Comparison of ENCODE assay signal across 8 cellular contexts in the genomic region with DNA sequence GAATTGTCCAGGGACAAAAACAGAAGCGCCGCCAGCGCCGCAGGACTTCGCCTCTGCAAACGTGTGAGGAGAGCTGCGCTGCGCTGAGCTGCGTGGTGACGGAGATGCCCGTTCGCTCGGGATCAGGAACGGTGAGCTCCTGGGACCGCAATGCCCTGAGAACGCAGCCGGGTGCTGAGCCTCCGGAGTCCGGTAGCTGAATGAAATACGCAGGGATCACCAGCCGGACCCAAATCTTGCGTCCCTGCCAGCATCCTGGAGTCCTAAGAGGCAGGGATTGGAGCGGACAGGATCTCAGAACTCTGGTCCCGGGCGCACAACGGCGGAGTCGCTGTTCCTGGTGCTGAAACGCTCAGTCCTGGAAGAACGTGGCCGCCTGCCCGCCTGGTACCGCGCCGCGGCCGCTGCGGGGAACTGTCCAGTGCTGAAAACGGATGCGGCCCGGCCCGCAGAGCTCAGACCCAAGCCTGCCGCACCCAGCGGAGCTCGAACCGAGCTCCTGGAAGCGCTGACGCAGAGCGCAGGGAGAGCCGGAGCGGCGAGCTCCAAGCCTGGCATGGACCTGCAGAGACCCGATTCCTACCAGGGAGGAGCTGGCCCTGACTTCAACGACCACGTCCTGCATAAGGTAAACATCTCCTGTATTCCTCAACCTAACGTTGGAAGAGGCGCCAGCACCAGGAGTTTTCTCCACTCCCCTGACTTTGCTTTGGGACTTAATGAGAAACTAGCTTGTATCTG. TPM values are rescaled to one million over a fixed set of nuclear protein-coding genes. Genes with fewer than 3 reads are reported as not detected.
A peak's percentile ranks its signal among the peaks of the same experiment; 100 is the strongest.
DNase-seq lines count a peak whose midpoint lies in the region; ATAC-seq and TF ChIP-seq lines count a peak whose summit lies in the region.

No MANE protein-coding gene starts in this region.

- TF ChIP-seq CTCF in GM10248 (IDR thresholded peaks at IDR 0.05; ENCODE audit: control extremely low read depth, extremely low read depth, low read depth, missing control alignments) = no peak

- POLR2A ChIA-PET in GM10248 (lab: Yijun Ruan, JAX) = no interaction called here

- CTCF ChIA-PET in GM10248 (lab: Yijun Ruan, JAX) = interaction anchor here (0.9 to 6.9 kb wide), 7 partner anchors 9 to 88 kb away, joined by 3 to 46 read pairs (median 3); a partner anchor contains a TSS

- ATAC-seq in SK-N-SH treated with all-trans-retinoic acid at 6 μM for 48 hours = peak; percentile 85
- peak; percentile 97 for ATAC-seq in left ventricle myocardium superior
- ATAC-seq in GM21423 (IDR thresholded peaks at IDR 0.05; ENCODE audit: unreplicated experiment) = no peak
- no peak for ATAC-seq in HG02763 (IDR thresholded peaks at IDR 0.05; ENCODE audit: unreplicated experiment)

- intact Hi-C loops in left ventricle myocardium superior (cut with micrococcal nuclease) = no loop called here

- DNase-seq in GM10248 (ENCODE audit: extremely low spot score) = peak; percentile 63
- peak; percentile 22 for DNase-seq in activated naive CD8-positive, alpha-beta T cell treated with anti-CD3 and anti-CD28 coated beads, Interleukin-2, amount 50 U/mL, for 16 hours (ENCODE audit: low read depth, low spot score)
- peak; percentile 89 for DNase-seq in left ventricle myocardium superior
- peak; percentile 46 for DNase-seq in renal cortical epithelial cell (ENCODE audit: low read depth)
- no peak for DNase-seq in cerebellar nuclear complex (lab: John Stamatoyannopoulos, UW)

TF ChIP-seq in SK-N-SH treated with all-trans-retinoic acid at 6 μM for 48 hours, 23 proteins besides CTCF, POLR2A, EP300 and RAD21 (continues in another document):
- TF ChIP-seq ZNF8 (CRISPR knock-in tag; IDR thresholded peaks at IDR 0.05) (peak; percentile 61; the same call in 1 of the 2 replicates), TOX (CRISPR knock-in tag; IDR thresholded peaks at IDR 0.05; ENCODE audit: borderline replicate concordance) (no peak), ZC3H10 (CRISPR knock-in tag; IDR thresholded peaks at IDR 0.05) (no peak), ESRRG (CRISPR knock-in tag; IDR thresholded peaks at IDR 0.05) (peak; percentile 70; the same call in 1 of the 2 replicates), ISL1 (CRISPR knock-in tag; IDR thresholded peaks at IDR 0.05) (peak; percentile 68), PPARA (CRISPR knock-in tag; IDR thresholded peaks at IDR 0.05; ENCODE audit: borderline replicate concordance) (peak; percentile 96), ZFP3 (CRISPR knock-in tag; IDR thresholded peaks at IDR 0.05) (peak; percentile 94), TCF4 (CRISPR knock-in tag; IDR thresholded peaks at IDR 0.05; ENCODE audit: borderline replicate concordance) (0 out of 2 replicates have a peak, but pooled peaks have one; percentile 22), GLIS3 (CRISPR knock-in tag; IDR thresholded peaks at IDR 0.05) (peak; percentile 96), SNAI2 (CRISPR knock-in tag; IDR thresholded peaks at IDR 0.05) (peak; percentile 99), ZNF70 (CRISPR knock-in tag; IDR thresholded peaks at IDR 0.05) (0 out of 2 replicates have a peak, but pooled peaks have one; percentile 37), ZNF565 (CRISPR knock-in tag; conservative IDR thresholded peaks at IDR 0.05; ENCODE audit: low read depth) (peak; percentile 95), OSR1 (CRISPR knock-in tag; IDR thresholded peaks at IDR 0.05) (no peak), BACH2 (CRISPR knock-in tag; IDR thresholded peaks at IDR 0.05; ENCODE audit: borderline replicate concordance) (peak; percentile 85; the same call in 1 of the 2 replicates), CSDC2 (CRISPR knock-in tag; IDR thresholded peaks at IDR 0.05) (peak; percentile 99), RARB (CRISPR knock-in tag; IDR thresholded peaks at IDR 0.05) (no peak)
- TF ChIP-seq, protein P1, sequence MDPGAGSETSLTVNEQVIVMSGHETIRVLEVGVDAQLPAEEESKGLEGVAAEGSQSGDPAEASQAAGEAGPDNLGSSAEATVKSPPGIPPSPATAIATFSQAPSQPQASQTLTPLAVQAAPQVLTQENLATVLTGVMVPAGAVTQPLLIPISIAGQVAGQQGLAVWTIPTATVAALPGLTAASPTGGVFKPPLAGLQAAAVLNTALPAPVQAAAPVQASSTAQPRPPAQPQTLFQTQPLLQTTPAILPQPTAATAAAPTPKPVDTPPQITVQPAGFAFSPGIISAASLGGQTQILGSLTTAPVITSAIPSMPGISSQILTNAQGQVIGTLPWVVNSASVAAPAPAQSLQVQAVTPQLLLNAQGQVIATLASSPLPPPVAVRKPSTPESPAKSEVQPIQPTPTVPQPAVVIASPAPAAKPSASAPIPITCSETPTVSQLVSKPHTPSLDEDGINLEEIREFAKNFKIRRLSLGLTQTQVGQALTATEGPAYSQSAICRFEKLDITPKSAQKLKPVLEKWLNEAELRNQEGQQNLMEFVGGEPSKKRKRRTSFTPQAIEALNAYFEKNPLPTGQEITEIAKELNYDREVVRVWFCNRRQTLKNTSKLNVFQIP (CRISPR knock-in tag; IDR thresholded peaks at IDR 0.05; ENCODE audit: borderline replicate concordance, low read depth) = peak; percentile 38; the same call in 1 of the 2 replicates
- TF ChIP-seq, protein P2, sequence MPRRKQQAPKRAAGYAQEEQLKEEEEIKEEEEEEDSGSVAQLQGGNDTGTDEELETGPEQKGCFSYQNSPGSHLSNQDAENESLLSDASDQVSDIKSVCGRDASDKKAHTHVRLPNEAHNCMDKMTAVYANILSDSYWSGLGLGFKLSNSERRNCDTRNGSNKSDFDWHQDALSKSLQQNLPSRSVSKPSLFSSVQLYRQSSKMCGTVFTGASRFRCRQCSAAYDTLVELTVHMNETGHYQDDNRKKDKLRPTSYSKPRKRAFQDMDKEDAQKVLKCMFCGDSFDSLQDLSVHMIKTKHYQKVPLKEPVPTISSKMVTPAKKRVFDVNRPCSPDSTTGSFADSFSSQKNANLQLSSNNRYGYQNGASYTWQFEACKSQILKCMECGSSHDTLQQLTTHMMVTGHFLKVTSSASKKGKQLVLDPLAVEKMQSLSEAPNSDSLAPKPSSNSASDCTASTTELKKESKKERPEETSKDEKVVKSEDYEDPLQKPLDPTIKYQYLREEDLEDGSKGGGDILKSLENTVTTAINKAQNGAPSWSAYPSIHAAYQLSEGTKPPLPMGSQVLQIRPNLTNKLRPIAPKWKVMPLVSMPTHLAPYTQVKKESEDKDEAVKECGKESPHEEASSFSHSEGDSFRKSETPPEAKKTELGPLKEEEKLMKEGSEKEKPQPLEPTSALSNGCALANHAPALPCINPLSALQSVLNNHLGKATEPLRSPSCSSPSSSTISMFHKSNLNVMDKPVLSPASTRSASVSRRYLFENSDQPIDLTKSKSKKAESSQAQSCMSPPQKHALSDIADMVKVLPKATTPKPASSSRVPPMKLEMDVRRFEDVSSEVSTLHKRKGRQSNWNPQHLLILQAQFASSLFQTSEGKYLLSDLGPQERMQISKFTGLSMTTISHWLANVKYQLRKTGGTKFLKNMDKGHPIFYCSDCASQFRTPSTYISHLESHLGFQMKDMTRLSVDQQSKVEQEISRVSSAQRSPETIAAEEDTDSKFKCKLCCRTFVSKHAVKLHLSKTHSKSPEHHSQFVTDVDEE (CRISPR knock-in tag; IDR thresholded peaks at IDR 0.05) = peak; percentile 98
- TF ChIP-seq, protein P3, sequence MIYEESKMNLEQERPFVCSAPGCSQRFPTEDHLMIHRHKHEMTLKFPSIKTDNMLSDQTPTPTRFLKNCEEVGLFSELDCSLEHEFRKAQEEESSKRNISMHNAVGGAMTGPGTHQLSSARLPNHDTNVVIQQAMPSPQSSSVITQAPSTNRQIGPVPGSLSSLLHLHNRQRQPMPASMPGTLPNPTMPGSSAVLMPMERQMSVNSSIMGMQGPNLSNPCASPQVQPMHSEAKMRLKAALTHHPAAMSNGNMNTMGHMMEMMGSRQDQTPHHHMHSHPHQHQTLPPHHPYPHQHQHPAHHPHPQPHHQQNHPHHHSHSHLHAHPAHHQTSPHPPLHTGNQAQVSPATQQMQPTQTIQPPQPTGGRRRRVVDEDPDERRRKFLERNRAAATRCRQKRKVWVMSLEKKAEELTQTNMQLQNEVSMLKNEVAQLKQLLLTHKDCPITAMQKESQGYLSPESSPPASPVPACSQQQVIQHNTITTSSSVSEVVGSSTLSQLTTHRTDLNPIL (CRISPR knock-in tag; IDR thresholded peaks at IDR 0.05; ENCODE audit: low read depth) = peak; percentile 73
- TF ChIP-seq, protein P4, sequence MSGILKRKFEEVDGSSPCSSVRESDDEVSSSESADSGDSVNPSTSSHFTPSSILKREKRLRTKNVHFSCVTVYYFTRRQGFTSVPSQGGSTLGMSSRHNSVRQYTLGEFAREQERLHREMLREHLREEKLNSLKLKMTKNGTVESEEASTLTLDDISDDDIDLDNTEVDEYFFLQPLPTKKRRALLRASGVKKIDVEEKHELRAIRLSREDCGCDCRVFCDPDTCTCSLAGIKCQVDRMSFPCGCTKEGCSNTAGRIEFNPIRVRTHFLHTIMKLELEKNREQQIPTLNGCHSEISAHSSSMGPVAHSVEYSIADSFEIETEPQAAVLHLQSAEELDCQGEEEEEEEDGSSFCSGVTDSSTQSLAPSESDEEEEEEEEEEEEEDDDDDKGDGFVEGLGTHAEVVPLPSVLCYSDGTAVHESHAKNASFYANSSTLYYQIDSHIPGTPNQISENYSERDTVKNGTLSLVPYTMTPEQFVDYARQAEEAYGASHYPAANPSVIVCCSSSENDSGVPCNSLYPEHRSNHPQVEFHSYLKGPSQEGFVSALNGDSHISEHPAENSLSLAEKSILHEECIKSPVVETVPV (CRISPR knock-in tag; IDR thresholded peaks at IDR 0.05) = peak; percentile 51; the same call in 1 of the 2 replicates
- TF ChIP-seq, protein P5, sequence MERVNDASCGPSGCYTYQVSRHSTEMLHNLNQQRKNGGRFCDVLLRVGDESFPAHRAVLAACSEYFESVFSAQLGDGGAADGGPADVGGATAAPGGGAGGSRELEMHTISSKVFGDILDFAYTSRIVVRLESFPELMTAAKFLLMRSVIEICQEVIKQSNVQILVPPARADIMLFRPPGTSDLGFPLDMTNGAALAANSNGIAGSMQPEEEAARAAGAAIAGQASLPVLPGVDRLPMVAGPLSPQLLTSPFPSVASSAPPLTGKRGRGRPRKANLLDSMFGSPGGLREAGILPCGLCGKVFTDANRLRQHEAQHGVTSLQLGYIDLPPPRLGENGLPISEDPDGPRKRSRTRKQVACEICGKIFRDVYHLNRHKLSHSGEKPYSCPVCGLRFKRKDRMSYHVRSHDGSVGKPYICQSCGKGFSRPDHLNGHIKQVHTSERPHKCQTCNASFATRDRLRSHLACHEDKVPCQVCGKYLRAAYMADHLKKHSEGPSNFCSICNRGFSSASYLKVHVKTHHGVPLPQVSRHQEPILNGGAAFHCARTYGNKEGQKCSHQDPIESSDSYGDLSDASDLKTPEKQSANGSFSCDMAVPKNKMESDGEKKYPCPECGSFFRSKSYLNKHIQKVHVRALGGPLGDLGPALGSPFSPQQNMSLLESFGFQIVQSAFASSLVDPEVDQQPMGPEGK (CRISPR knock-in tag; IDR thresholded peaks at IDR 0.05; ENCODE audit: borderline replicate concordance) = 0 out of 2 replicates have a peak, but pooled peaks have one; percentile 65

RNA-seq across cellular contexts. Expression of a gene that starts 41.5 kb away (rescaled TPM):
- total RNA-seq in left ventricle myocardium superior (not detected), renal cortical epithelial cell (not detected in 2 replicates)

RNA-seq across cellular contexts. Expression of a gene that starts 47.7 kb away (rescaled TPM):
- total RNA-seq in left ventricle myocardium superior (0.27 TPM), renal cortical epithelial cell (not detected in 2 replicates)

Comparison
In these comparisons a context has a peak if more than half of its experiments do, and no peak if none do; other contexts are left out.
1. DNase-seq: peak in GM10248 (single experiment), activated naive CD8-positive, alpha-beta T cell treated with anti-CD3 and anti-CD28 coated beads, Interleukin-2, amount 50 U/mL, for 16 hours (single experiment), left ventricle myocardium superior (single experiment) and renal cortical epithelial cell (single experiment); none in cerebellar nuclear complex (0 of 2).
2. ATAC-seq: peak in SK-N-SH treated with all-trans-retinoic acid at 6 μM for 48 hours (single experiment) and left ventricle myocardium superior (single experiment); none in GM21423 (single experiment) and HG02763 (single experiment).